In genomic region chr18:44689736-44690135, GRCh38 we compare ENCODE assay signal across 29 cellular contexts. TPM values are rescaled to one million over a fixed set of nuclear protein-coding genes. Genes with fewer than 3 reads are reported as not detected.
DNase-seq lines count a peak whose midpoint lies in the region; ATAC-seq and TF ChIP-seq lines count a peak whose summit lies in the region.
"Had no signal": no experiment of that assay in that cellular context is flagged by ENCODE, and none has a peak within 500 bp of the region (broad histone marks: within the 10 kb centered on the region; RNA-seq: fewer than 3 reads in every experiment).

No MANE protein-coding gene starts in this region.

- peaks cover 35% of the 10 kb centered on the region for H4K20me1 ChIP-seq in Loucy (ENCODE audit: insufficient read depth, low read length, poor library complexity, severe bottlenecking)

- peak overlapping the region; percentile 72 for H3K27ac ChIP-seq in 22Rv1
- H3K27ac ChIP-seq: A549, HL-60, RWPE1 had no signal

- H3K4me3 ChIP-seq in Loucy (ENCODE audit: low read length, poor library complexity, severe bottlenecking): no peak overlapping the region
- H3K4me3 ChIP-seq: A549, HAP-1 had no signal

- H3K9me2 ChIP-seq in Loucy (replicated peaks; ENCODE audit: low read depth, low read length): no peaks in the 10 kb centered on the region

- H3K9ac ChIP-seq in Loucy (ENCODE audit: low read depth, low read length, poor library complexity, severe bottlenecking): no peak overlapping the region

- H3K27ac Mint-ChIP-seq in nephron: peak overlapping the region; percentile 58 to 84 (median 74)
- H3K27ac Mint-ChIP-seq: HFFc6, IgD-negative memory B cell had no signal

- H3K27me3 ChIP-seq in Loucy (ENCODE audit: insufficient read depth, low read length, poor library complexity, severe bottlenecking): no peaks in the 10 kb centered on the region

- no peaks in the 10 kb centered on the region for H3K27me3 Mint-ChIP-seq in nephron (ENCODE audit: low read depth)
- H3K27me3 Mint-ChIP-seq: IgD-negative memory B cell had no signal

- no peaks in the 10 kb centered on the region for H3F3A ChIP-seq in Loucy (ENCODE audit: low read depth)

- peaks cover 82% of the 10 kb centered on the region for H3K4me1 Mint-ChIP-seq in nephron
- H3K4me1 Mint-ChIP-seq: CD4-positive, alpha-beta memory T cell had no signal

- ATAC-seq in HG03521 (IDR thresholded peaks at IDR 0.05; ENCODE audit: unreplicated experiment) (no peak), HG03175 (IDR thresholded peaks at IDR 0.05; ENCODE audit: unreplicated experiment) (no peak)
- ATAC-seq: A549, Panc1 had no signal

- TF ChIP-seq CTCF in 22Rv1 (IDR thresholded peaks at IDR 0.05) (no peak), Loucy (conservative IDR thresholded peaks at IDR 0.05; ENCODE audit: low read length) (no peak), nephron (IDR thresholded peaks at IDR 0.05; ENCODE audit: unreplicated experiment in 3 of 3) (no peak)

- H3K36me3 Mint-ChIP-seq in nephron (ENCODE audit: low read depth): peaks cover 60% of the 10 kb centered on the region
- H3K36me3 Mint-ChIP-seq: CD4-positive, alpha-beta memory T cell had no signal

- DNase-seq in cerebellum (ENCODE audit: low spot score) (peak; percentile 36), middle frontal gyrus (ENCODE audit: extremely low spot score, low spot score) (no peak)
- no peak for DNase-seq in activated CD4-positive, alpha-beta T cell treated with anti-CD3 and anti-CD28 coated beads for 1 hour
- DNase-seq: AML-193; CD4-positive, alpha-beta memory T cell; COR-L47; DMS79; EL; GF-D8; GOT3; HFFc6; NCI-H1092; NCI-H1417 treated with DMSO at 0.1 percent for 48 hours; NCI-H1694 treated with DMSO at 0.1 percent for 48 hours; NCI-H2081; NCI-H446; NCI-H524 treated with DMSO at 0.1 percent for 48 hours; SHP77 had no signal

- no peaks in the 10 kb centered on the region for H3K9me3 ChIP-seq in Loucy (ENCODE audit: insufficient read depth, low read depth, low read length)
- H3K9me3 ChIP-seq: A549, HAP-1 had no signal

- peak overlapping the region; percentile 7 for H3K4me2 ChIP-seq in Loucy (ENCODE audit: low read depth, low read length, poor library complexity, severe bottlenecking)
- H3K4me2 ChIP-seq: A549 had no signal

- peaks cover 4% of the 10 kb centered on the region; the same call in 1 of the 2 replicates for H3K36me3 ChIP-seq in Loucy (ENCODE audit: insufficient read depth, low read length)
- H3K36me3 ChIP-seq: HAP-1 had no signal

- H3K9me3 Mint-ChIP-seq in nephron: no peaks in the 10 kb centered on the region
- H3K9me3 Mint-ChIP-seq: HFFc6 had no signal

- H3K4me3 Mint-ChIP-seq in nephron: peak overlapping the region in 1 of 3 experiments; percentile 30
- H3K4me3 Mint-ChIP-seq: CD4-positive, alpha-beta memory T cell; HFFc6 had no signal

- H2AFZ ChIP-seq in Loucy (ENCODE audit: low read length): no peak overlapping the region

- peaks cover 56% of the 10 kb centered on the region for H3K4me1 ChIP-seq in Loucy (ENCODE audit: insufficient read depth, low read length, poor library complexity, severe bottlenecking)
- H3K4me1 ChIP-seq: HAP-1 had no signal

- H3K79me2 ChIP-seq in Loucy (ENCODE audit: insufficient read depth, low read length): peaks cover 100% of the 10 kb centered on the region

RNA-seq across cellular contexts. Expression of gene SETBP1, which starts 9.0 kb away (rescaled TPM):
- total RNA-seq in cerebellum: 46.3 TPM
